Comparison of ENCODE assay signal across 13 cellular contexts in the genomic region with DNA sequence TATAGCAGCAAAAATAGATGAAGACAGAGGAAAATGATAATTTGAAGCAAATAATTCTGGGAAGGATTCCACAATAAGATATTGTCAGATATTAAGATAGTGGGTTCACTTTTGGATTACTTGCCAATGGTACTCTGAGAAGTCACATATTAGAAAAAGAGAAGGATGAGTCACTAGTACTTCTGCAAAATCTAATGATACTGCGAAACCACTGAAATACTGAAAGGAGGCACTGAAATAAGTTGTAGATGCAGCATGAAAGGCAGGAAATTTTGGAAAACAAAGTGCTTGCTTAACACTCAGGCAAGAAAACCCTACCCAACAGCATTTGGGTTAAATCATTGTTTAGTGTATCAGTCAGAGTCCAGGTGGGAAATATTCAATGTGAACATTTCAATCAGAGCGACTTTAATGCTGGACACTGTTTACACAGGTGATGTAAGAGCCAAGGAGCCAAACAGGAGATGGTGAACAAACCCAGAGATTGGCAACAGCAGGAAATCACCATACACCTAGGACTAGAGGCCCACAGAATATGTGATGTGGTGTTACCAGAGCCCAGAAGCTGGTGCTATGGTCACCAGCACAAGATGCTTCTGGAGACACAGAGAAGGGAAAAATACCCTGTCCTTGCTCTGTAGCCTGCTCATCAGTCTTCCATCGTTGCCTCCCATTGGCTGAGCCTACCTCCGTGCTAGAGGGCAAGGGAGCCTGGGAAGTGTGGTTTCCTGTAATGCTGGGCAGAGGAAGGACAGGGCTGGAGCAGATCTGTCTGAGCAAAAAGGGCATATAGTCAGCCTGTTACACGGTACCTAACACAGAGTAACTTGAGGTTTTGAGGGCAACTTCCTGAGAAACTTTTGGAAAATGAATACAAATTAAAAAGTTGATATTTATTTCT.
DNase-seq lines count a peak whose midpoint lies in the region; ATAC-seq and TF ChIP-seq lines count a peak whose summit lies in the region.
"Had no signal": no experiment of that assay in that cellular context is flagged by ENCODE, and none has a peak within 500 bp of the region (broad histone marks: within the 10 kb centered on the region; RNA-seq: fewer than 3 reads in every experiment).

No MANE protein-coding gene starts in this region.

- peak; percentile 70 for ATAC-seq in activated CD8-positive, alpha-beta T cell treated with anti-CD3 and anti-CD28 coated beads for 36 hours
- ATAC-seq in activated CD8-positive, alpha-beta T cell treated with anti-CD3 and anti-CD28 coated beads, Interleukin-2, amount 10 ng/mL, durations not matched to agents 7 days and 5 days = no peak
- ATAC-seq in HG03064 (IDR thresholded peaks at IDR 0.05; ENCODE audit: low read depth, unreplicated experiment) = peak; percentile 78
- no peak for ATAC-seq in GM18861 (IDR thresholded peaks at IDR 0.05; ENCODE audit: unreplicated experiment)
- ATAC-seq in HG03521 (IDR thresholded peaks at IDR 0.05; ENCODE audit: unreplicated experiment) = no peak
- ATAC-seq: activated CD4-positive, CD25-positive, alpha-beta regulatory T cell treated with anti-CD3 and anti-CD28 coated beads, Interleukin-2, amount 50 U/mL, for 24 hours; left colon had no signal

- no peak overlapping the region for H2BK5ac ChIP-seq in neuronal stem cell (ENCODE audit: low read length)

- no peak overlapping the region for H2AK5ac ChIP-seq in neuronal stem cell (ENCODE audit: low read depth, low read length)

- H3K9ac ChIP-seq in OCI-LY3 (ENCODE audit: low read length) (no peak overlapping the region), neuronal stem cell (ENCODE audit: low read depth, low read length, poor library complexity) (no peak overlapping the region)

- peak overlapping the region; percentile 23 for H3K27ac Mint-ChIP-seq in activated CD8-positive, alpha-beta T cell treated with anti-CD3 and anti-CD28 coated beads for 36 hours
- no peak overlapping the region for H3K27ac Mint-ChIP-seq in activated CD8-positive, alpha-beta T cell treated with anti-CD3 and anti-CD28 coated beads, Interleukin-2, amount 10 ng/mL, durations not matched to agents 7 days and 5 days

- POLR2A ChIA-PET in activated CD8-positive, alpha-beta T cell treated with anti-CD3 and anti-CD28 coated beads for 36 hours (lab: Charles Lee) = no interaction called here
- POLR2A ChIA-PET in activated CD8-positive, alpha-beta T cell treated with anti-CD3 and anti-CD28 coated beads, Interleukin-2, amount 10 ng/mL, durations not matched to agents 7 days and 5 days (lab: Charles Lee) = interaction anchor here (0.6 kb wide), 1 partner anchor 9 kb away, joined by 3 read pairs; no protein-coding TSS in a partner anchor

- TF ChIP-seq CTCF in activated CD8-positive, alpha-beta T cell treated with anti-CD3 and anti-CD28 coated beads for 36 hours (IDR thresholded peaks at IDR 0.05) = no peak
- no peak for TF ChIP-seq CTCF in OCI-LY3 (IDR thresholded peaks at IDR 0.05; ENCODE audit: low read depth, low read length)

- H3K36me3 ChIP-seq in OCI-LY3 (replicated peaks; ENCODE audit: low read depth, low read length) (no peaks in the 10 kb centered on the region), neuronal stem cell (replicated peaks in 1 of 2; ENCODE audit: control insufficient read depth in 2 of 2, insufficient read depth in 2 of 2, low read length in 2 of 2) (no peaks in the 10 kb centered on the region)

- H2BK12ac ChIP-seq in neuronal stem cell (ENCODE audit: low read length) = no peak overlapping the region

- no peaks in the 10 kb centered on the region for H3K27me3 Mint-ChIP-seq in activated CD8-positive, alpha-beta T cell treated with anti-CD3 and anti-CD28 coated beads for 36 hours
- no peaks in the 10 kb centered on the region for H3K27me3 Mint-ChIP-seq in activated CD8-positive, alpha-beta T cell treated with anti-CD3 and anti-CD28 coated beads, Interleukin-2, amount 10 ng/mL, durations not matched to agents 7 days and 5 days (ENCODE audit: low read depth)

- no peak overlapping the region for H2AFZ ChIP-seq in OCI-LY3 (ENCODE audit: low read depth, low read length)
- peak overlapping the region; percentile 1 for H2AFZ ChIP-seq in neuronal stem cell (ENCODE audit: low read length)

- H3K36me3 Mint-ChIP-seq in activated CD8-positive, alpha-beta T cell treated with anti-CD3 and anti-CD28 coated beads for 36 hours (ENCODE audit: low read depth) = peaks cover 6% of the 10 kb centered on the region
- H3K36me3 Mint-ChIP-seq in activated CD8-positive, alpha-beta T cell treated with anti-CD3 and anti-CD28 coated beads, Interleukin-2, amount 10 ng/mL, durations not matched to agents 7 days and 5 days (ENCODE audit: low read depth) = peaks cover 15% of the 10 kb centered on the region

- intact Hi-C loops in activated CD8-positive, alpha-beta T cell treated with anti-CD3 and anti-CD28 coated beads for 36 hours (cut with micrococcal nuclease) = no loop called here

- H3K4me3 Mint-ChIP-seq in activated CD8-positive, alpha-beta T cell treated with anti-CD3 and anti-CD28 coated beads for 36 hours = no peak overlapping the region
- no peak overlapping the region for H3K4me3 Mint-ChIP-seq in activated CD8-positive, alpha-beta T cell treated with anti-CD3 and anti-CD28 coated beads, Interleukin-2, amount 10 ng/mL, durations not matched to agents 7 days and 5 days

- H3K14ac ChIP-seq in neuronal stem cell (ENCODE audit: low read length) = no peak overlapping the region

- CTCF ChIA-PET in activated CD8-positive, alpha-beta T cell treated with anti-CD3 and anti-CD28 coated beads for 36 hours (lab: Charles Lee) = no interaction called here
- CTCF ChIA-PET in activated CD8-positive, alpha-beta T cell treated with anti-CD3 and anti-CD28 coated beads, Interleukin-2, amount 10 ng/mL, durations not matched to agents 7 days and 5 days (lab: Charles Lee) = interaction anchor here (1.1 kb wide), 1 partner anchor 12 kb away, joined by 3 read pairs; no protein-coding TSS in a partner anchor

- H3K4me1 ChIP-seq in OCI-LY3 (ENCODE audit: low read length) = peaks cover 8% of the 10 kb centered on the region
- no peaks in the 10 kb centered on the region for H3K4me1 ChIP-seq in neuronal stem cell (ENCODE audit: control insufficient read depth in 2 of 2, insufficient read depth in 1 of 2, low read depth in 1 of 2, low read length in 2 of 2)

- no peak overlapping the region for H4K8ac ChIP-seq in neuronal stem cell (ENCODE audit: low read depth, low read length)

- H2BK15ac ChIP-seq in neuronal stem cell (ENCODE audit: low read length) = no peak overlapping the region

- H2BK120ac ChIP-seq in neuronal stem cell (ENCODE audit: low read depth, low read length) = no peak overlapping the region

- DNase-seq in activated CD8-positive, alpha-beta T cell treated with anti-CD3 and anti-CD28 coated beads for 36 hours = peak; percentile 7
- no peak for DNase-seq in activated CD8-positive, alpha-beta T cell treated with anti-CD3 and anti-CD28 coated beads, Interleukin-2, amount 10 ng/mL, durations not matched to agents 7 days and 5 days
- no peak for DNase-seq in neuronal stem cell (ENCODE audit: low spot score)
- DNase-seq in NCI-H1436 treated with DMSO at 0.1 percent for 48 hours (lab: John Stamatoyannopoulos, UW) = no peak
- DNase-seq: ACHN; cortex of kidney; left colon; stimulated activated CD4-positive, alpha-beta T cell treated with anti-CD3 and anti-CD28 coated beads, Interleukin-15, amount 100 ng/mL, for 24 hours had no signal

- H3K18ac ChIP-seq in neuronal stem cell (ENCODE audit: low read length) = no peak overlapping the region

- whole genome bisulfite sequencing in neuronal stem cell (ENCODE audit: extremely low coverage in 2 of 2, insufficient read length in 2 of 2, insufficient replicate concordance in 1 of 2), 2 donors = no CpG with 5 or more reads among the region's 5 CpGs

- H3K9me3 ChIP-seq in OCI-LY3 (ENCODE audit: insufficient read depth, low read length) (no peaks in the 10 kb centered on the region), neuronal stem cell (replicated peaks in 1 of 2; ENCODE audit: control insufficient read depth in 2 of 2, insufficient read depth in 1 of 2, low read depth in 1 of 2, low read length in 2 of 2) (no peaks in the 10 kb centered on the region)

- no peak overlapping the region for H3K27ac ChIP-seq in OCI-LY3 (ENCODE audit: low read length)
- no peak overlapping the region for H3K27ac ChIP-seq in neuronal stem cell (replicated peaks; ENCODE audit: low read length)

- no peaks in the 10 kb centered on the region for H4K20me1 ChIP-seq in OCI-LY3 (ENCODE audit: insufficient read depth, low read length)

- no peaks in the 10 kb centered on the region for H3K27me3 ChIP-seq in OCI-LY3 (ENCODE audit: low read depth, low read length)
- no peaks in the 10 kb centered on the region for H3K27me3 ChIP-seq in neuronal stem cell (ENCODE audit: control insufficient read depth in 3 of 3, insufficient read depth in 3 of 3, low read depth in 1 of 3, low read length in 3 of 3)

- peaks cover 11% of the 10 kb centered on the region for H3K9me3 Mint-ChIP-seq in activated CD8-positive, alpha-beta T cell treated with anti-CD3 and anti-CD28 coated beads for 36 hours
- peaks cover 8% of the 10 kb centered on the region for H3K9me3 Mint-ChIP-seq in activated CD8-positive, alpha-beta T cell treated with anti-CD3 and anti-CD28 coated beads, Interleukin-2, amount 10 ng/mL, durations not matched to agents 7 days and 5 days (ENCODE audit: insufficient read depth)

- H3K4me2 ChIP-seq in OCI-LY3 (ENCODE audit: low read length) = 0 out of 2 replicates have a peak overlapping the region, but pooled peaks have one; percentile 1
- H3K4me2 ChIP-seq in neuronal stem cell (ENCODE audit: insufficient read depth, low read length, poor library complexity, severe bottlenecking) = no peak overlapping the region

- H4K91ac ChIP-seq in neuronal stem cell (ENCODE audit: low read depth, low read length, poor library complexity) = no peak overlapping the region

- peaks cover 35% of the 10 kb centered on the region for H3K4me1 Mint-ChIP-seq in activated CD8-positive, alpha-beta T cell treated with anti-CD3 and anti-CD28 coated beads for 36 hours (ENCODE audit: low read depth)
- peaks cover 16% of the 10 kb centered on the region for H3K4me1 Mint-ChIP-seq in activated CD8-positive, alpha-beta T cell treated with anti-CD3 and anti-CD28 coated beads, Interleukin-2, amount 10 ng/mL, durations not matched to agents 7 days and 5 days (ENCODE audit: low read depth)

- H3K79me1 ChIP-seq in neuronal stem cell (ENCODE audit: low read depth, low read length) = no peaks in the 10 kb centered on the region

- H3K79me2 ChIP-seq in OCI-LY3 (ENCODE audit: low read length) = no peaks in the 10 kb centered on the region

- H3K4me3 ChIP-seq in OCI-LY3 (ENCODE audit: low read length) = no peak overlapping the region
- H3K4me3 ChIP-seq in neuronal stem cell (ENCODE audit: low read length in 2 of 2) = no peak overlapping the region

- H3K23ac ChIP-seq in neuronal stem cell (ENCODE audit: low read depth, low read length, poor library complexity) = no peak overlapping the region

- H3K4ac ChIP-seq in neuronal stem cell (ENCODE audit: low read length) = no peak overlapping the region

Comparison
In these comparisons a context has a peak if more than half of its experiments do, and no peak if none do; other contexts are left out.
1. ATAC-seq: peak in activated CD8-positive, alpha-beta T cell treated with anti-CD3 and anti-CD28 coated beads for 36 hours (single experiment) and HG03064 (single experiment); none in activated CD8-positive, alpha-beta T cell treated with anti-CD3 and anti-CD28 coated beads, Interleukin-2, amount 10 ng/mL, durations not matched to agents 7 days and 5 days (single experiment), GM18861 (single experiment) and HG03521 (single experiment).